In the genomic region with DNA sequence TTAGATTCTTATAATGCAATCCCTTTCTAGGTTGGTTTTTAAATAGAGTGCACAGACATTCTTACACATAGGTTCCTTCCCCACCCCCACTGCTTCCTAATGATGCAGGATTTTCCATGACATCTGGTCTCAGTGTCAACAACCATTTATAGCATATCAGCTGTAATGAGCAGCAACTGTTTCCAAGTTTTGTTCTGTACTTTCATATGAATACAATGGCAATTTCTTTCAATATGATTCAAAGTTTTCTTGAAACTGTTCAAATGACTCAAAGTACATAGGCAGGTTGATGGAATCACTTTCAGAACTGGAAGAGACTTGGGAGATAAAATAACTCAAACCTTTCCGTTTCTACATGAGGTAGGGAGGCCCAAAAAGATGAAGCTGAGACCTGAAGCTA, we compare ENCODE assay signal across 15 cellular contexts.
DNase-seq lines count a peak whose midpoint lies in the region; ATAC-seq and TF ChIP-seq lines count a peak whose summit lies in the region.
"Had no signal": no experiment of that assay in that cellular context is flagged by ENCODE, and none has a peak within 500 bp of the region (broad histone marks: within the 10 kb centered on the region; RNA-seq: fewer than 3 reads in every experiment).

No MANE protein-coding gene starts in this region.

- ATAC-seq in HG03442 (IDR thresholded peaks at IDR 0.05; ENCODE audit: unreplicated experiment) = no peak
- ATAC-seq: left lung, upper lobe of right lung had no signal

- no peaks in the 10 kb centered on the region for H3K36me3 ChIP-seq in adrenal gland (replicated peaks in 1 of 2)
- H3K36me3 ChIP-seq: left lung, sigmoid colon, upper lobe of right lung had no signal

- 88 to 97% (median 92%) methylated on average over 1 of the region's 1 CpG for WGBS in adrenal gland, 4 donors

- H3K4me1 ChIP-seq in adrenal gland (replicated peaks in 1 of 2) = no peaks in the 10 kb centered on the region
- H3K4me1 ChIP-seq: left lung, upper lobe of right lung had no signal

- no peak for TF ChIP-seq CTCF in fibroblast of villous mesenchyme (IDR thresholded peaks at IDR 0.05; ENCODE audit: insufficient read depth, low read depth, low read length)
- no peak for TF ChIP-seq CTCF in adrenal gland (IDR thresholded peaks at IDR 0.05)

- DNase-seq in NCI-H510A treated with DMSO at 0.1 percent for 48 hours (lab: John Stamatoyannopoulos, UW) (peak; percentile 6), NCI-H510A (lab: John Stamatoyannopoulos, UW) (no peak), fibroblast of villous mesenchyme (ENCODE audit: low read depth) (peak; percentile 32), adrenal gland (no peak), NCI-H2227 (lab: John Stamatoyannopoulos, UW; ENCODE audit: unreplicated experiment) (no peak)
- peak; percentile 56 to 71 for DNase-seq in activated CD4-positive, alpha-beta T cell treated with anti-CD3 and anti-CD28 coated beads, Interleukin-2, amount 50 U/mL, for 48 hours
- DNase-seq in stimulated activated CD4-positive, alpha-beta T cell treated with anti-CD3 and anti-CD28 coated beads, Interleukin-4, amount 100 ng/mL, for 1 hour = peak; percentile 20
- DNase-seq: 8988T, activated gamma-delta T cell, KG1, left lung, NCI-H524 treated with DMSO at 0.1 percent for 48 hours, sigmoid colon, upper lobe of right lung had no signal

- H3K27ac ChIP-seq in adrenal gland = no peak overlapping the region
- H3K27ac ChIP-seq: left lung, sigmoid colon, upper lobe of right lung had no signal

- no peak overlapping the region for H3K4me3 ChIP-seq in fibroblast of villous mesenchyme (ENCODE audit: low read depth, low read length)
- H3K4me3 ChIP-seq in adrenal gland = no peak overlapping the region
- H3K4me3 ChIP-seq: left lung, sigmoid colon, upper lobe of right lung had no signal

- H3K27me3 ChIP-seq in adrenal gland = no peaks in the 10 kb centered on the region
- H3K27me3 ChIP-seq: left lung, sigmoid colon, upper lobe of right lung had no signal

- H3K9me3 ChIP-seq in adrenal gland (replicated peaks in 1 of 3) = no peaks in the 10 kb centered on the region
- H3K9me3 ChIP-seq: left lung, sigmoid colon, upper lobe of right lung had no signal

- TF ChIP-seq POLR2A in adrenal gland (IDR thresholded peaks at IDR 0.05) = no peak

- intact Hi-C loops in adrenal gland (cut with DNase I) = loop anchor here in 1 of 2 donors (10.0 kb wide), 1 partner anchor 144 kb away; no protein-coding TSS in a partner anchor

Comparison
In these comparisons a context has a peak if more than half of its experiments do, and no peak if none do; other contexts are left out.
1. DNase-seq: peak in NCI-H510A treated with DMSO at 0.1 percent for 48 hours (single experiment), activated CD4-positive, alpha-beta T cell treated with anti-CD3 and anti-CD28 coated beads, Interleukin-2, amount 50 U/mL, for 48 hours (2 of 2), fibroblast of villous mesenchyme (single experiment) and stimulated activated CD4-positive, alpha-beta T cell treated with anti-CD3 and anti-CD28 coated beads, Interleukin-4, amount 100 ng/mL, for 1 hour (single experiment); none in NCI-H510A (single experiment), adrenal gland (0 of 7) and NCI-H2227 (single experiment).